In genomic region chr1:121522061-121522759, GRCh38 we compare ENCODE assay signal across 20 cellular contexts.
A peak's percentile ranks its signal among the peaks of the same experiment; 100 is the strongest.
DNase-seq lines count a peak whose midpoint lies in the region; ATAC-seq, FAIRE-seq and TF ChIP-seq lines count a peak whose summit lies in the region.
"Had no signal": no experiment of that assay in that cellular context is flagged by ENCODE, and none has a peak within 500 bp of the region (broad histone marks: within the 10 kb centered on the region; RNA-seq: fewer than 3 reads in every experiment).

No MANE protein-coding gene starts in this region.

- H2AFZ ChIP-seq in Karpas-422 (ENCODE audit: low read length), result no peak overlapping the region

- H3K36me3 ChIP-seq in Karpas-422 (ENCODE audit: insufficient read depth, low read length), result no peaks in the 10 kb centered on the region
- no peaks in the 10 kb centered on the region for H3K36me3 ChIP-seq in pancreas
- H3K36me3 ChIP-seq: adrenal gland, SJCRH30, thoracic aorta had no signal

- DNase-seq in DMS53 (lab: John Stamatoyannopoulos, UW) (peak; percentile 74), Karpas-422 (no peak), epithelial cell of esophagus (ENCODE audit: low read depth) (peak; percentile 42), pancreas (peak in 4 of 6 donors; percentile 14 to 87 (median 71))
- DNase-seq in stimulated activated effector memory CD8-positive, alpha-beta T cell treated with anti-CD3 and anti-CD28 coated beads, Interleukin-12 subunit alpha, Interleukin-12 subunit beta, amount 100 ng/mL, for 72 hours (ENCODE audit: low spot score in 2 of 2), result no peak
- no peak for DNase-seq in T-helper 2 cell treated with Interferon-gamma antibody and Interleukin-4, amounts not matched to agents 5 μg/mL and 100 μg/mL, for 36 hours (ENCODE audit: low spot score)
- DNase-seq: activated effector memory CD4-positive, alpha-beta T cell treated with anti-CD3 and anti-CD28 coated beads, Interleukin-2, amount 50 U/mL, for 16 hours; adrenal gland; central memory CD4-positive, alpha-beta T cell; DND-41; KBM-7; left cardiac atrium; NCI-H1092 treated with DMSO at 0.1 percent for 48 hours; NCI-H446; PC-3; SJCRH30 had no signal

- WGBS in pancreas, 2 donors, result 11 to 12% methylated on average over 5 of the region's 5 CpGs

- FAIRE-seq in pancreas (lab: Jason Lieb, UNC), result no peak

- peaks cover 31% of the 10 kb centered on the region for H3K4me1 Mint-ChIP-seq in stimulated activated effector memory CD8-positive, alpha-beta T cell treated with anti-CD3 and anti-CD28 coated beads, Interleukin-12 subunit alpha, Interleukin-12 subunit beta, amount 100 ng/mL, for 72 hours
- peaks cover 43% of the 10 kb centered on the region for H3K4me1 Mint-ChIP-seq in T-helper 2 cell treated with Interferon-gamma antibody and Interleukin-4, amounts not matched to agents 5 μg/mL and 100 μg/mL, for 36 hours (ENCODE audit: low read depth)

- H3K9me2 ChIP-seq in Karpas-422 (replicated peaks; ENCODE audit: insufficient read depth, low read length), result no peaks in the 10 kb centered on the region

- TF ChIP-seq CTCF in epithelial cell of esophagus (IDR thresholded peaks at IDR 0.05; ENCODE audit: insufficient read depth, low read depth, low read length, missing control alignments) (no peak), pancreas (IDR thresholded peaks at IDR 0.05) (no peak)

- no peaks in the 10 kb centered on the region for H3K9me3 Mint-ChIP-seq in stimulated activated effector memory CD8-positive, alpha-beta T cell treated with anti-CD3 and anti-CD28 coated beads, Interleukin-12 subunit alpha, Interleukin-12 subunit beta, amount 100 ng/mL, for 72 hours
- H3K9me3 Mint-ChIP-seq in T-helper 2 cell treated with Interferon-gamma antibody and Interleukin-4, amounts not matched to agents 5 μg/mL and 100 μg/mL, for 36 hours, result peaks cover 4% of the 10 kb centered on the region

- intact Hi-C loops in pancreas (cut with DNase I), result no loop called here

- H3K27ac ChIP-seq in Karpas-422 (ENCODE audit: low read length) (peak overlapping the region; percentile 100), pancreas (no peak overlapping the region)
- H3K27ac ChIP-seq: adrenal gland, HL-60, SJCRH30, skin epidermis, thoracic aorta had no signal

- no peaks in the 10 kb centered on the region for H3K27me3 Mint-ChIP-seq in T-helper 2 cell treated with Interferon-gamma antibody and Interleukin-4, amounts not matched to agents 5 μg/mL and 100 μg/mL, for 36 hours (ENCODE audit: low read depth)

- H3K36me3 Mint-ChIP-seq in stimulated activated effector memory CD8-positive, alpha-beta T cell treated with anti-CD3 and anti-CD28 coated beads, Interleukin-12 subunit alpha, Interleukin-12 subunit beta, amount 100 ng/mL, for 72 hours, result peaks cover 7% of the 10 kb centered on the region
- peaks cover 19% of the 10 kb centered on the region for H3K36me3 Mint-ChIP-seq in T-helper 2 cell treated with Interferon-gamma antibody and Interleukin-4, amounts not matched to agents 5 μg/mL and 100 μg/mL, for 36 hours (ENCODE audit: low read depth)

- no peak overlapping the region for H3K4me3 Mint-ChIP-seq in stimulated activated effector memory CD8-positive, alpha-beta T cell treated with anti-CD3 and anti-CD28 coated beads, Interleukin-12 subunit alpha, Interleukin-12 subunit beta, amount 100 ng/mL, for 72 hours
- no peak overlapping the region for H3K4me3 Mint-ChIP-seq in T-helper 2 cell treated with Interferon-gamma antibody and Interleukin-4, amounts not matched to agents 5 μg/mL and 100 μg/mL, for 36 hours

- H3K4me2 ChIP-seq in Karpas-422 (ENCODE audit: low read depth, low read length, poor library complexity, severe bottlenecking), result no peak overlapping the region

- peak; percentile 59 to 79 (median 76) for ATAC-seq in pancreas
- ATAC-seq in stimulated activated effector memory CD8-positive, alpha-beta T cell treated with anti-CD3 and anti-CD28 coated beads, Interleukin-12 subunit alpha, Interleukin-12 subunit beta, amount 100 ng/mL, for 72 hours, result no peak
- no peak for ATAC-seq in GM18870 (IDR thresholded peaks at IDR 0.05; ENCODE audit: unreplicated experiment)
- ATAC-seq: PC-3 had no signal

- H3K4me1 ChIP-seq in Karpas-422 (ENCODE audit: low read length) (peaks cover 51% of the 10 kb centered on the region), pancreas (peaks cover 8 to 19% (median 9%) of the 10 kb centered on the region in 3 donors)
- H3K4me1 ChIP-seq: SJCRH30 had no signal

- H3K27ac Mint-ChIP-seq in stimulated activated effector memory CD8-positive, alpha-beta T cell treated with anti-CD3 and anti-CD28 coated beads, Interleukin-12 subunit alpha, Interleukin-12 subunit beta, amount 100 ng/mL, for 72 hours, result no peak overlapping the region
- no peak overlapping the region for H3K27ac Mint-ChIP-seq in T-helper 2 cell treated with Interferon-gamma antibody and Interleukin-4, amounts not matched to agents 5 μg/mL and 100 μg/mL, for 36 hours

- no peaks in the 10 kb centered on the region for H4K20me1 ChIP-seq in Karpas-422 (ENCODE audit: insufficient read depth, low read depth, low read length)

- H3K27me3 ChIP-seq in Karpas-422 (ENCODE audit: low read length) (no peaks in the 10 kb centered on the region), pancreas (no peaks in the 10 kb centered on the region)
- H3K27me3 ChIP-seq: SJCRH30 had no signal

- no peak overlapping the region for H3K4me3 ChIP-seq in Karpas-422 (ENCODE audit: low read length)
- no peak overlapping the region for H3K4me3 ChIP-seq in epithelial cell of esophagus (ENCODE audit: low read length)
- no peak overlapping the region for H3K4me3 ChIP-seq in pancreas
- H3K4me3 ChIP-seq: adrenal gland, SJCRH30, skin epidermis, thoracic aorta had no signal

- H3K9me3 ChIP-seq in Karpas-422 (ENCODE audit: low read length), result no peaks in the 10 kb centered on the region
- H3K9me3 ChIP-seq in pancreas, result no peaks in the 10 kb centered on the region
- H3K9me3 ChIP-seq: adrenal gland, SJCRH30, thoracic aorta had no signal

- no peak overlapping the region for H3K9ac ChIP-seq in Karpas-422 (ENCODE audit: low read length)

- peaks cover 7% of the 10 kb centered on the region; the same call in 1 of the 2 replicates for H3K79me2 ChIP-seq in Karpas-422 (ENCODE audit: low read length)

Comparison
In these comparisons a context has a peak if more than half of its experiments do, and no peak if none do; other contexts are left out.
1. DNase-seq: peak in DMS53 (single experiment), epithelial cell of esophagus (single experiment) and pancreas (4 of 6); none in Karpas-422 (single experiment), stimulated activated effector memory CD8-positive, alpha-beta T cell treated with anti-CD3 and anti-CD28 coated beads, Interleukin-12 subunit alpha, Interleukin-12 subunit beta, amount 100 ng/mL, for 72 hours (0 of 2) and T-helper 2 cell treated with Interferon-gamma antibody and Interleukin-4, amounts not matched to agents 5 μg/mL and 100 μg/mL, for 36 hours (single experiment).
2. ATAC-seq: peak in pancreas (4 of 4); none in stimulated activated effector memory CD8-positive, alpha-beta T cell treated with anti-CD3 and anti-CD28 coated beads, Interleukin-12 subunit alpha, Interleukin-12 subunit beta, amount 100 ng/mL, for 72 hours (single experiment) and GM18870 (single experiment).